ENCODE assay signal across 8 cellular contexts in genomic region chr3:53160660-53161344, GRCh38. TPM values are rescaled to one million over a fixed set of nuclear protein-coding genes. Genes with fewer than 3 reads are reported as not detected.
DNase-seq lines count a peak whose midpoint lies in the region; ATAC-seq and TF ChIP-seq lines count a peak whose summit lies in the region.

PRKCD (plus strand) TSS chr3:53161209; CDS start chr3:53178423, 17,214 bp downstream.

- peak within 1 kb of the TSS; percentile 91 for H3K4me3 Mint-ChIP-seq in progenitor cell of endocrine pancreas (ENCODE audit: low read depth)

- H3K36me3 Mint-ChIP-seq in progenitor cell of endocrine pancreas (ENCODE audit: insufficient read depth) = no peaks in the 10 kb centered on the region

- peak; percentile 53; the same call in 1 of the 2 replicates for TF ChIP-seq EP300 in Ishikawa (IDR thresholded peaks at IDR 0.05; ENCODE audit: borderline replicate concordance)

- ATAC-seq in GM21529 (IDR thresholded peaks at IDR 0.05; ENCODE audit: unreplicated experiment) (peak; percentile 50), heart right ventricle (peak; percentile 82 to 93 (median 88)), upper lobe of right lung (peak; percentile 85)

- H3K9me3 Mint-ChIP-seq in progenitor cell of endocrine pancreas (ENCODE audit: low read depth) = no peaks in the 10 kb centered on the region

- TF ChIP-seq CTCF in heart right ventricle (IDR thresholded peaks at IDR 0.05) (peak; percentile 13 to 64 (median 54)), progenitor cell of endocrine pancreas (IDR thresholded peaks at IDR 0.05; ENCODE audit: unreplicated experiment) (peak; percentile 55), upper lobe of right lung (IDR thresholded peaks at IDR 0.05) (peak; percentile 65)

- peak within 1 kb of the TSS; percentile 88 for H3K9ac ChIP-seq in adipocyte (ENCODE audit: low read length)

- no peaks in the 10 kb centered on the region for H3K9me3 ChIP-seq in adipocyte (ENCODE audit: control insufficient read depth, low read length)
- H3K9me3 ChIP-seq in heart right ventricle = no peaks in the 10 kb centered on the region
- no peaks in the 10 kb centered on the region for H3K9me3 ChIP-seq in upper lobe of right lung

- TF ChIP-seq RAD21 in Ishikawa (IDR thresholded peaks at IDR 0.05; ENCODE audit: low read depth) = no peak

- H3K27me3 ChIP-seq in adipocyte (replicated peaks; ENCODE audit: control insufficient read depth, insufficient read depth, low read length) = peaks cover 16% of the 10 kb centered on the region
- H3K27me3 ChIP-seq in heart right ventricle = peaks cover 0 to 12% (median 0%) of the 10 kb centered on the region in 7 donors
- H3K27me3 ChIP-seq in upper lobe of right lung = no peaks in the 10 kb centered on the region

- peak within 1 kb of the TSS; percentile 95 for H3K27ac Mint-ChIP-seq in progenitor cell of endocrine pancreas

- H3K27ac ChIP-seq in heart right ventricle (peak within 1 kb of the TSS; percentile 60 to 95 (median 85)), upper lobe of right lung (peak within 1 kb of the TSS; percentile 90)

- H3K36me3 ChIP-seq in adipocyte (ENCODE audit: control insufficient read depth, insufficient read depth, low read length, severe bottlenecking) (no peaks in the 10 kb centered on the region), heart right ventricle (peaks cover 0 to 3% (median 0%) of the 10 kb centered on the region in 9 donors), upper lobe of right lung (no peaks in the 10 kb centered on the region)

- 0% methylated on average over 50 to 69 of the region's 69 CpGs for WGBS in heart right ventricle, 2 donors

- no peaks in the 10 kb centered on the region for H3K27me3 Mint-ChIP-seq in progenitor cell of endocrine pancreas

- H3K4me3 ChIP-seq in adipocyte (ENCODE audit: low read length) (peak within 1 kb of the TSS; percentile 89), heart right ventricle (peak within 1 kb of the TSS; percentile 58 to 94 (median 88)), upper lobe of right lung (peak within 1 kb of the TSS; percentile 82)

- peak; percentile 89 for DNase-seq in EL
- peak; percentile 79 for DNase-seq in T follicular helper cell (ENCODE audit: low read depth)
- peak; percentile 89 for DNase-seq in adipocyte (ENCODE audit: low read depth)
- peak; percentile 79 to 89 for DNase-seq in heart right ventricle
- peak; percentile 70 for DNase-seq in progenitor cell of endocrine pancreas (ENCODE audit: low spot score, unreplicated experiment)
- DNase-seq in upper lobe of right lung = peak; percentile 94

- H3K4me1 Mint-ChIP-seq in progenitor cell of endocrine pancreas (ENCODE audit: low read depth) = peaks cover 47% of the 10 kb centered on the region

- H3K4me1 ChIP-seq in adipocyte (ENCODE audit: control insufficient read depth, insufficient read depth, low read length) (peaks cover 39% of the 10 kb centered on the region), heart right ventricle (peaks cover 5 to 55% (median 35%) of the 10 kb centered on the region in 9 donors), upper lobe of right lung (peaks cover 49% of the 10 kb centered on the region)

- intact Hi-C loops in heart right ventricle (cut with DNase I) (loop anchor here in 5 of 10 donors (1.0 to 5.0 kb wide), 4 partner anchors 30 to 39 kb away; partner anchors contain the start of gene RFT1 (in 2 of the 5)), upper lobe of right lung (cut with DNase I) (no loop called here)

TF ChIP-seq in Ishikawa, 13 proteins besides CTCF, POLR2A, EP300 and RAD21:
- peak; percentile 51; the same call in 1 of the 2 replicates for TF ChIP-seq YY1 (IDR thresholded peaks at IDR 0.05; ENCODE audit: low read depth)
- peak; percentile 99 for TF ChIP-seq EGR1 (IDR thresholded peaks at IDR 0.05)
- TF ChIP-seq ZBTB7A (IDR thresholded peaks at IDR 0.05; ENCODE audit: low read depth) = peak; percentile 24; the same call in 1 of the 2 replicates
- no peak for TF ChIP-seq TEAD4 (IDR thresholded peaks at IDR 0.05)
- 0 out of 2 replicates have a peak, but pooled peaks have one; percentile 4 for TF ChIP-seq USF1 (IDR thresholded peaks at IDR 0.05)
- TF ChIP-seq FOXM1 (IDR thresholded peaks at IDR 0.05; ENCODE audit: borderline replicate concordance, low read depth) = peak; percentile 33; the same call in 1 of the 2 replicates
- TF ChIP-seq REST (IDR thresholded peaks at IDR 0.05; ENCODE audit: low read depth) = 0 out of 2 replicates have a peak, but pooled peaks have one; percentile 18
- TF ChIP-seq NFIC (IDR thresholded peaks at IDR 0.05) = peak; percentile 92
- no peak for TF ChIP-seq CREB1 (IDR thresholded peaks at IDR 0.05; ENCODE audit: low read depth)
- no peak for TF ChIP-seq CEBPB (IDR thresholded peaks at IDR 0.05)
- no peak; the same call in 1 of the 2 replicates for TF ChIP-seq TAF1 (IDR thresholded peaks at IDR 0.05; ENCODE audit: low read depth)
- TF ChIP-seq TCF12 (IDR thresholded peaks at IDR 0.05; ENCODE audit: low read depth) = peak; percentile 73
- TF ChIP-seq MAX (IDR thresholded peaks at IDR 0.05) = no peak; the same call in 1 of the 2 replicates
TF ChIP-seq in Ishikawa: peak in this region for 8.

RNA-seq across cellular contexts. Expression of gene PRKCD, which starts in this region (rescaled TPM):
- 10 to 100 TPM in 4 of 10 donors, 1 to 10 TPM in 6; 6.6 to 28.3 (median 7.7) TPM for total RNA-seq in heart right ventricle
- 10 to 100 TPM in 1 of 2 donors, 1 to 10 TPM in 1; 8.6 to 11.5 TPM for polyA plus RNA-seq in heart right ventricle
- total RNA-seq in progenitor cell of endocrine pancreas = 45.1 and 45.8 TPM in 2 replicates
- 78.4 TPM for total RNA-seq in upper lobe of right lung

Comparison
In these comparisons a context has a peak if more than half of its experiments do, and no peak if none do; other contexts are left out.
1. Peak in every context shown above with its lines: DNase-seq, ATAC-seq, H3K4me3 ChIP-seq and H3K27ac ChIP-seq.